9 cellular contexts compared by ENCODE assay signal in the genomic region with DNA sequence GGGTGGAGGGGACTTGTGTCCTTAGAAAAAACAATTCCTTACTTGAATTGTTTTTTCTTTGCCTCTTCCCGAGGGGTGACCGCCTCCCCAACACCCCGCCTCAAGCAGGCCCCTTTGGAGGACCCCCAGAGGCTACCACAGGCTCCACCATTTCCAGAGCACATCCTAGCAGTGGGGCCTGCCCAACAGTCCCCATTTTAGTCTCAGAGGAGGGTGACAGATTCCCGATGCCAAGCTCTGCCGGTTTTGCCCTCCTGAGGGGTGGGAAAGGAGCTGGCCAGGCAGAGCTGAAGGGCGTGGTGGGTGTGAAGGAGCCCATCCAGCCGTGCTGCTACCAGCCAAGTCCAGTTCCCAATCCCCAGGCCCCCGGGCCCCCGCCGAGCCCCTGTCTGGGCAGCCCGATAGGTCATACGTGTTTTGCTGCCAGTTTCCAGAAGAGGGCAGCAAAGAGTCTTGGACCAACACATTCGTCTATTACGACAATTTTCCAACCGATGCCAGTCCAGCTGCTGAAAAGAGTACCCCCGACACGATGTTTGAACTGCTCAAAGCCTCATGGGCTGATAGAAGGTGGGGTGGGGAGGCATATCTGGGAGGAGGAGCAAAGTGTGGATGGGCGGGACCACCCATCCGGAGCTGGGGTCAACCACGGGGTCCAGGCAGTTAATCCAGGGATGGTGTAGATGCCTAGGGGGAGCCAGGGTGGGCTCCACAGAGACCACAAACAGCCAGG. TPM values are rescaled to one million over a fixed set of nuclear protein-coding genes. Genes with fewer than 3 reads are reported as not detected.
DNase-seq lines count a peak whose midpoint lies in the region; ATAC-seq and TF ChIP-seq lines count a peak whose summit lies in the region.
"Had no signal": no experiment of that assay in that cellular context is flagged by ENCODE, and none has a peak within 500 bp of the region (broad histone marks: within the 10 kb centered on the region; RNA-seq: fewer than 3 reads in every experiment).

No MANE protein-coding gene starts in this region.

- no TSS peak for BruUV-seq in PC-3 (replicated peaks; lab: Mats Ljungman, UMichigan)

- H3K4me1 ChIP-seq in PC-3 (ENCODE audit: insufficient read depth, low read length): 0 out of 2 replicates have a peak, but pooled peaks cover 3% of the 10 kb centered on the region
- H3K4me1 ChIP-seq in neuronal stem cell (ENCODE audit: control insufficient read depth in 2 of 2, insufficient read depth in 1 of 2, low read depth in 1 of 2, low read length in 2 of 2): peaks cover 4 to 6% of the 10 kb centered on the region in 2 donors
- no peaks in the 10 kb centered on the region for H3K4me1 ChIP-seq in testis

- H2BK120ac ChIP-seq in neuronal stem cell (ENCODE audit: low read depth, low read length): no peak overlapping the region

- no peak overlapping the region for H4K8ac ChIP-seq in neuronal stem cell (ENCODE audit: low read depth, low read length)

- ATAC-seq in PC-3: peak; percentile 88
- ATAC-seq in GM21367 (IDR thresholded peaks at IDR 0.05; ENCODE audit: unreplicated experiment): no peak

- intact Hi-C loops in PC-3 (cut with micrococcal nuclease) (loop anchor here (2.0 to 5.0 kb wide), 2 partner anchors 75 to 170 kb away; no protein-coding TSS in a partner anchor), testis (cut with DNase I; ENCODE audit: low total_unique reads) (no loop called here)

- no peak overlapping the region for H3K27ac Mint-ChIP-seq in activated T-cell treated with anti-CD3 and anti-CD28 coated beads, Interleukin-2, amount 50 U/mL, for 24 hours

- H3K9ac ChIP-seq in PC-3 (ENCODE audit: low read length) (no peak overlapping the region), neuronal stem cell (ENCODE audit: low read depth, low read length, poor library complexity) (no peak overlapping the region)

- peak overlapping the region; percentile 81 for H3K18ac ChIP-seq in neuronal stem cell (ENCODE audit: low read length)

- H3K4me2 ChIP-seq in PC-3 (ENCODE audit: low read length) (peak overlapping the region; percentile 74), neuronal stem cell (ENCODE audit: insufficient read depth, low read length, poor library complexity, severe bottlenecking) (no peak overlapping the region)

- no peak overlapping the region for H2BK12ac ChIP-seq in neuronal stem cell (ENCODE audit: low read length)

- no peak overlapping the region for H3K4ac ChIP-seq in neuronal stem cell (ENCODE audit: low read length)

- no CpG with 5 or more reads among the region's 20 CpGs for WGBS in neuronal stem cell (ENCODE audit: extremely low coverage in 2 of 2, insufficient read length in 2 of 2, insufficient replicate concordance in 1 of 2), 2 donors
- WGBS in testis, 2 donors: 39 to 54% methylated on average over 15 to 20 of the region's 20 CpGs

- peaks cover 6% of the 10 kb centered on the region for H3K4me1 Mint-ChIP-seq in activated T-cell treated with anti-CD3 and anti-CD28 coated beads, Interleukin-2, amount 50 U/mL, for 24 hours (ENCODE audit: low read depth)

- H3K79me1 ChIP-seq in neuronal stem cell (ENCODE audit: low read depth, low read length): no peaks in the 10 kb centered on the region

- TF ChIP-seq POLR2A in testis (IDR thresholded peaks at IDR 0.05): no peak

- peak; percentile 94 for TF ChIP-seq CTCF in PC-3 (conservative IDR thresholded peaks at IDR 0.05; ENCODE audit: low read depth, low read length)
- peak; percentile 70 for TF ChIP-seq CTCF in fibroblast of mammary gland (conservative IDR thresholded peaks at IDR 0.05; ENCODE audit: control insufficient read depth, insufficient read depth, low read depth, low read length)
- peak in 2 of 3 experiments; percentile 42 to 75 for TF ChIP-seq CTCF in testis (IDR thresholded peaks at IDR 0.05)

- H3K23ac ChIP-seq in neuronal stem cell (ENCODE audit: low read depth, low read length, poor library complexity): no peak overlapping the region

- DNase-seq in D341Med (ENCODE audit: low spot score) (peak; percentile 94), LHCN-M2 (ENCODE audit: low read depth) (peak; percentile 68), PC-3 (peak; percentile 91), fibroblast of mammary gland (ENCODE audit: low read depth) (peak; percentile 80), neuronal stem cell (ENCODE audit: low spot score) (peak; percentile 73), testis (peak; percentile 80)
- peak; percentile 72 for DNase-seq in activated T-cell treated with anti-CD3 and anti-CD28 coated beads, Interleukin-2, amount 50 U/mL, for 24 hours

- H3K27me3 ChIP-seq in PC-3 (ENCODE audit: low read length): no peaks in the 10 kb centered on the region
- no peaks in the 10 kb centered on the region for H3K27me3 ChIP-seq in neuronal stem cell (ENCODE audit: control insufficient read depth in 3 of 3, insufficient read depth in 3 of 3, low read depth in 1 of 3, low read length in 3 of 3)
- H3K27me3 ChIP-seq in testis: no peaks in the 10 kb centered on the region

- H3K4me3 Mint-ChIP-seq in activated T-cell treated with anti-CD3 and anti-CD28 coated beads, Interleukin-2, amount 50 U/mL, for 24 hours: no peak overlapping the region

- CTCF ChIA-PET in PC-3 (lab: Charles Lee): interaction anchor here (0.6 to 1.2 kb wide), 5 partner anchors 10 to 257 kb away, joined by 3 to 6 read pairs (median 4); a partner anchor contains a TSS

- H3K36me3 Mint-ChIP-seq in activated T-cell treated with anti-CD3 and anti-CD28 coated beads, Interleukin-2, amount 50 U/mL, for 24 hours (ENCODE audit: low read depth): no peaks in the 10 kb centered on the region

- H3K9me2 ChIP-seq in PC-3 (replicated peaks; ENCODE audit: low read length): no peaks in the 10 kb centered on the region

- peaks cover 3% of the 10 kb centered on the region for H3K27me3 Mint-ChIP-seq in activated T-cell treated with anti-CD3 and anti-CD28 coated beads, Interleukin-2, amount 50 U/mL, for 24 hours

- no peaks in the 10 kb centered on the region for H3K9me3 Mint-ChIP-seq in activated T-cell treated with anti-CD3 and anti-CD28 coated beads, Interleukin-2, amount 50 U/mL, for 24 hours

- H3K79me2 ChIP-seq in PC-3 (ENCODE audit: low read length): no peaks in the 10 kb centered on the region

- H2AK5ac ChIP-seq in neuronal stem cell (ENCODE audit: low read depth, low read length): peak overlapping the region; percentile 97

- H3K27ac ChIP-seq in PC-3 (ENCODE audit: low read length) (no peak overlapping the region), neuronal stem cell (replicated peaks; ENCODE audit: low read length) (no peak overlapping the region), testis (no peak overlapping the region)

- peak overlapping the region; percentile 84 for H2AFZ ChIP-seq in PC-3 (ENCODE audit: low read length)
- H2AFZ ChIP-seq in neuronal stem cell (ENCODE audit: low read length): peak overlapping the region; percentile 88

- H4K20me1 ChIP-seq in PC-3 (ENCODE audit: low read length): no peaks in the 10 kb centered on the region

- H2BK5ac ChIP-seq in neuronal stem cell (ENCODE audit: low read length): peak overlapping the region; percentile 61

- H4K91ac ChIP-seq in neuronal stem cell (ENCODE audit: low read depth, low read length, poor library complexity): no peak overlapping the region

- POLR2A ChIA-PET in PC-3 (lab: Charles Lee; ENCODE audit: unreplicated experiment): interaction anchor here (0.6 kb wide), 1 partner anchor 52 kb away, joined by 3 read pairs; no protein-coding TSS in a partner anchor

- H3K9me3 ChIP-seq in PC-3 (ENCODE audit: low read length): no peaks in the 10 kb centered on the region
- peaks cover 0 to 3% of the 10 kb centered on the region in 2 donors for H3K9me3 ChIP-seq in neuronal stem cell (replicated peaks in 1 of 2; ENCODE audit: control insufficient read depth in 2 of 2, insufficient read depth in 1 of 2, low read depth in 1 of 2, low read length in 2 of 2)
- no peaks in the 10 kb centered on the region for H3K9me3 ChIP-seq in testis

- no peak overlapping the region for H3K14ac ChIP-seq in neuronal stem cell (ENCODE audit: low read length)

- no peaks in the 10 kb centered on the region for H3F3A ChIP-seq in PC-3 (ENCODE audit: low read length, unreplicated experiment)

- H3K36me3 ChIP-seq in PC-3 (ENCODE audit: low read depth, low read length): no peaks in the 10 kb centered on the region
- H3K36me3 ChIP-seq in neuronal stem cell (replicated peaks in 1 of 2; ENCODE audit: control insufficient read depth in 2 of 2, insufficient read depth in 2 of 2, low read length in 2 of 2): peaks cover 0 to 5% of the 10 kb centered on the region in 2 donors
- no peaks in the 10 kb centered on the region for H3K36me3 ChIP-seq in testis (ENCODE audit: low read depth, missing control alignments)

- H3K4me3 ChIP-seq in PC-3 (ENCODE audit: low read length) (peak overlapping the region; percentile 46; the same call in 1 of the 2 replicates), fibroblast of mammary gland (ENCODE audit: control insufficient read depth, low read depth, low read length) (no peak overlapping the region), neuronal stem cell (ENCODE audit: low read length in 2 of 2) (no peak overlapping the region), testis (no peak overlapping the region)

- H2BK15ac ChIP-seq in neuronal stem cell (ENCODE audit: low read length): no peak overlapping the region

RNA-seq across cellular contexts. Expression of a gene that starts 18.8 kb away (rescaled TPM):
- total RNA-seq in LHCN-M2 (2014; rRNA removed) (66.7 and 74.8 TPM in 2 replicates), PC-3 (2014; rRNA removed) (76.2 and 126 TPM in 2 replicates), testis (100 to 1,000 TPM; 166 to 190 TPM)
- 25.5 TPM for polyA plus RNA-seq in LHCN-M2 (2012)
- 50.1 TPM for polyA plus RNA-seq in neuronal stem cell (2013, experiment 1 of 2)
- polyA plus RNA-seq in neuronal stem cell (2013, experiment 2 of 2): 49.6 TPM
- polyA plus RNA-seq in testis (ENCODE audit: insufficient read depth, low read depth, low replicate concordance): 155 TPM

RNA-seq across cellular contexts. Expression of a gene that starts 46.1 kb away (rescaled TPM):
- total RNA-seq in LHCN-M2 (2014; rRNA removed) (4.5 and 5.7 TPM in 2 replicates), PC-3 (2014; rRNA removed) (5.3 and 7.5 TPM in 2 replicates), testis (10 to 100 TPM; 26.7 to 43.6 TPM)
- polyA plus RNA-seq in LHCN-M2 (2012): 1.9 TPM
- 5.8 TPM for polyA plus RNA-seq in neuronal stem cell (2013, experiment 1 of 2)
- polyA plus RNA-seq in neuronal stem cell (2013, experiment 2 of 2): 6.3 TPM
- 38.6 TPM for polyA plus RNA-seq in testis (ENCODE audit: insufficient read depth, low read depth, low replicate concordance)
- total RNA-seq: T-helper 1 cell treated with Interleukin-12 subunit alpha and Interleukin-12 subunit beta and Interleukin-4 antibody, amounts not matched to agents 30 ng/mL and 1 ng/mL, for 36 hours had no signal

RNA-seq across cellular contexts. Expression of a gene that starts 46.9 kb away (rescaled TPM):
- total RNA-seq in LHCN-M2 (2014; rRNA removed) (47.5 and 53.6 TPM in 2 replicates), PC-3 (2014; rRNA removed) (23.7 and 24.6 TPM in 2 replicates), testis (10 to 100 TPM; 11.0 to 16.0 TPM)
- 24.1 TPM for polyA plus RNA-seq in LHCN-M2 (2012)
- polyA plus RNA-seq in neuronal stem cell (2013, experiment 1 of 2): 23.3 TPM
- 22.9 TPM for polyA plus RNA-seq in neuronal stem cell (2013, experiment 2 of 2)
- polyA plus RNA-seq in testis (ENCODE audit: insufficient read depth, low read depth, low replicate concordance): 11.7 TPM
